In genomic region chr2:134258684-134259408, GRCh38 we compare ENCODE assay signal across 11 cellular contexts. TPM values are rescaled to one million over a fixed set of nuclear protein-coding genes. Genes with fewer than 3 reads are reported as not detected.
DNase-seq lines count a peak whose midpoint lies in the region; ATAC-seq, FAIRE-seq and TF ChIP-seq lines count a peak whose summit lies in the region.
"Had no signal": no experiment of that assay in that cellular context is flagged by ENCODE, and none has a peak within 500 bp of the region (broad histone marks: within the 10 kb centered on the region; RNA-seq: fewer than 3 reads in every experiment).

No MANE protein-coding gene starts in this region.

- no peak for FAIRE-seq in RCC 7860 (lab: Jason Lieb, UNC)
- FAIRE-seq: bronchial epithelial cell had no signal

- H3K9me3 Mint-ChIP-seq in activated naive CD8-positive, alpha-beta T cell treated with anti-CD3 and anti-CD28 coated beads, Interleukin-2, amount 50 U/mL, for 24 hours: no peaks in the 10 kb centered on the region

- intact Hi-C loops in stomach (cut with DNase I; ENCODE audit: low total_unique reads): no loop called here
- intact Hi-C loops in lower leg skin (cut with DNase I; ENCODE audit: low total_unique reads): no loop called here
- intact Hi-C loops in body of pancreas (cut with DNase I): no loop called here

- H3K9me3 ChIP-seq in Loucy (ENCODE audit: insufficient read depth, low read depth, low read length) (no peaks in the 10 kb centered on the region), smooth muscle cell (replicated peaks; ENCODE audit: low read depth) (no peaks in the 10 kb centered on the region), stomach (no peaks in the 10 kb centered on the region), body of pancreas (no peaks in the 10 kb centered on the region)

- no peak for TF ChIP-seq EP300 in stomach (IDR thresholded peaks at IDR 0.05)

- H3K4me1 Mint-ChIP-seq in activated naive CD8-positive, alpha-beta T cell treated with anti-CD3 and anti-CD28 coated beads, Interleukin-2, amount 50 U/mL, for 24 hours: peaks cover 88% of the 10 kb centered on the region

- H2AFZ ChIP-seq in Loucy (ENCODE audit: low read length) (no peak overlapping the region), smooth muscle cell (ENCODE audit: low read depth) (no peak overlapping the region)

- H3K27me3 Mint-ChIP-seq in activated naive CD8-positive, alpha-beta T cell treated with anti-CD3 and anti-CD28 coated beads, Interleukin-2, amount 50 U/mL, for 24 hours: no peaks in the 10 kb centered on the region

- H3K4me1 ChIP-seq in Loucy (ENCODE audit: insufficient read depth, low read length, poor library complexity, severe bottlenecking): peaks cover 91% of the 10 kb centered on the region
- H3K4me1 ChIP-seq in smooth muscle cell (ENCODE audit: low read depth): peaks cover 7% of the 10 kb centered on the region
- peaks cover 44 to 72% (median 58%) of the 10 kb centered on the region in 4 donors for H3K4me1 ChIP-seq in stomach
- peaks cover 33% of the 10 kb centered on the region for H3K4me1 ChIP-seq in body of pancreas

- 87% methylated on average over 7 of the region's 7 CpGs for WGBS in smooth muscle cell (ENCODE audit: low lambda C conversion rate)
- 58 to 66% (median 64%) methylated on average over 7 of the region's 7 CpGs for WGBS in stomach, 5 donors
- WGBS in lower leg skin, 2 donors: 71 to 74% methylated on average over 7 of the region's 7 CpGs
- 77 to 80% methylated on average over 7 of the region's 7 CpGs for WGBS in body of pancreas, 2 donors

- peak overlapping the region; percentile 70 for H3K27ac Mint-ChIP-seq in activated naive CD8-positive, alpha-beta T cell treated with anti-CD3 and anti-CD28 coated beads, Interleukin-2, amount 50 U/mL, for 24 hours

- H3K36me3 ChIP-seq in Loucy (ENCODE audit: insufficient read depth, low read length) (peaks cover 11% of the 10 kb centered on the region; the same call in 1 of the 2 replicates), smooth muscle cell (ENCODE audit: low read depth) (no peaks in the 10 kb centered on the region), stomach (peaks cover 0 to 8% (median 7%) of the 10 kb centered on the region in 4 donors), body of pancreas (replicated peaks in 1 of 2; ENCODE audit: insufficient read depth in 1 of 2, low read depth in 2 of 2) (no peaks in the 10 kb centered on the region)

- H3K4me2 ChIP-seq in Loucy (ENCODE audit: low read depth, low read length, poor library complexity, severe bottlenecking) (peak overlapping the region; percentile 74), smooth muscle cell (no peak overlapping the region)

- DNase-seq in activated naive CD8-positive, alpha-beta T cell treated with anti-CD3 and anti-CD28 coated beads, Interleukin-2, amount 50 U/mL, for 24 hours: peak; percentile 32
- no peak for DNase-seq in smooth muscle cell (lab: John Stamatoyannopoulos, UW; ENCODE audit: unreplicated experiment)
- DNase-seq in stomach: no peak
- no peak for DNase-seq in lower leg skin (ENCODE audit: low spot score in 2 of 2)
- no peak for DNase-seq in body of pancreas
- DNase-seq in RCC 7860 (ENCODE audit: low spot score): no peak

- ATAC-seq in GM18909 (IDR thresholded peaks at IDR 0.05; ENCODE audit: poor library complexity, unreplicated experiment) (peak; percentile 63), body of pancreas (no peak)
- peak; percentile 88 for ATAC-seq in activated naive CD8-positive, alpha-beta T cell treated with anti-CD3 and anti-CD28 coated beads, Interleukin-2, amount 50 U/mL, for 24 hours
- ATAC-seq: HCT116 had no signal

- H3K36me3 Mint-ChIP-seq in activated naive CD8-positive, alpha-beta T cell treated with anti-CD3 and anti-CD28 coated beads, Interleukin-2, amount 50 U/mL, for 24 hours (ENCODE audit: low read depth): peaks cover 17% of the 10 kb centered on the region

- H3K27me3 ChIP-seq in Loucy (ENCODE audit: insufficient read depth, low read length, poor library complexity, severe bottlenecking) (no peaks in the 10 kb centered on the region), smooth muscle cell (ENCODE audit: low read depth) (no peaks in the 10 kb centered on the region), stomach (no peaks in the 10 kb centered on the region), body of pancreas (no peaks in the 10 kb centered on the region)

- no peaks in the 10 kb centered on the region for H3K9me2 ChIP-seq in Loucy (replicated peaks; ENCODE audit: low read depth, low read length)

- H3K9ac ChIP-seq in Loucy (ENCODE audit: low read depth, low read length, poor library complexity, severe bottlenecking) (peak overlapping the region; percentile 34), smooth muscle cell (ENCODE audit: low read depth) (no peak overlapping the region)

- peak overlapping the region; percentile 84 for H3K27ac ChIP-seq in smooth muscle cell (ENCODE audit: low read depth)
- peak overlapping the region in 1 of 5 donors; percentile 58 for H3K27ac ChIP-seq in stomach
- H3K27ac ChIP-seq in body of pancreas: no peak overlapping the region

- TF ChIP-seq POLR2A in stomach (IDR thresholded peaks at IDR 0.05) (no peak), lower leg skin (IDR thresholded peaks at IDR 0.05) (no peak), body of pancreas (IDR thresholded peaks at IDR 0.05) (no peak)

- H3F3A ChIP-seq in Loucy (ENCODE audit: low read depth) (no peaks in the 10 kb centered on the region), smooth muscle cell (ENCODE audit: low read depth) (no peaks in the 10 kb centered on the region)

- H4K20me1 ChIP-seq in Loucy (ENCODE audit: insufficient read depth, low read length, poor library complexity, severe bottlenecking): no peaks in the 10 kb centered on the region
- no peaks in the 10 kb centered on the region for H4K20me1 ChIP-seq in smooth muscle cell (ENCODE audit: low read depth)

- peak overlapping the region; percentile 27 for H3K4me3 Mint-ChIP-seq in activated naive CD8-positive, alpha-beta T cell treated with anti-CD3 and anti-CD28 coated beads, Interleukin-2, amount 50 U/mL, for 24 hours

- H3K79me2 ChIP-seq in Loucy (ENCODE audit: insufficient read depth, low read length): peaks cover 81% of the 10 kb centered on the region
- H3K79me2 ChIP-seq in smooth muscle cell (ENCODE audit: low read depth): peaks cover 3% of the 10 kb centered on the region

- H3K4me3 ChIP-seq in Loucy (ENCODE audit: low read length, poor library complexity, severe bottlenecking) (peak overlapping the region; percentile 55), smooth muscle cell (no peak overlapping the region), stomach (no peak overlapping the region), lower leg skin (ENCODE audit: low read depth, poor library complexity, severe bottlenecking) (no peak overlapping the region), body of pancreas (no peak overlapping the region)
- H3K4me3 ChIP-seq: skin epidermis had no signal

- TF ChIP-seq CTCF in Loucy (conservative IDR thresholded peaks at IDR 0.05; ENCODE audit: low read length) (peak; percentile 34), smooth muscle cell (IDR thresholded peaks at IDR 0.05; ENCODE audit: borderline replicate concordance, insufficient read depth, poor library complexity, severe bottlenecking) (no peak), stomach (IDR thresholded peaks at IDR 0.05) (no peak), lower leg skin (IDR thresholded peaks at IDR 0.05) (no peak), body of pancreas (IDR thresholded peaks at IDR 0.05) (no peak)

RNA-seq across cellular contexts. Expression of gene MGAT5, which starts 5.0 kb away (rescaled TPM):
- total RNA-seq in smooth muscle cell: 33.8 and 49.1 TPM in 2 replicates
- 4.5 and 5.0 TPM in 2 replicates for polyA plus RNA-seq in smooth muscle cell
- 100 to 1,000 TPM in 1 of 5 donors, 10 to 100 TPM in 4; 35.0 to 125 (median 75.8) TPM for total RNA-seq in stomach
- 1 to 10 TPM; 3.9 to 5.4 (median 4.4) TPM for polyA plus RNA-seq in stomach
- 10 to 100 TPM; 16.3 to 37.8 (median 32.5) TPM for total RNA-seq in lower leg skin
- total RNA-seq in body of pancreas: 10 to 100 TPM; 15.8 to 16.3 TPM
